8 cellular contexts compared by ENCODE assay signal in the genomic region with DNA sequence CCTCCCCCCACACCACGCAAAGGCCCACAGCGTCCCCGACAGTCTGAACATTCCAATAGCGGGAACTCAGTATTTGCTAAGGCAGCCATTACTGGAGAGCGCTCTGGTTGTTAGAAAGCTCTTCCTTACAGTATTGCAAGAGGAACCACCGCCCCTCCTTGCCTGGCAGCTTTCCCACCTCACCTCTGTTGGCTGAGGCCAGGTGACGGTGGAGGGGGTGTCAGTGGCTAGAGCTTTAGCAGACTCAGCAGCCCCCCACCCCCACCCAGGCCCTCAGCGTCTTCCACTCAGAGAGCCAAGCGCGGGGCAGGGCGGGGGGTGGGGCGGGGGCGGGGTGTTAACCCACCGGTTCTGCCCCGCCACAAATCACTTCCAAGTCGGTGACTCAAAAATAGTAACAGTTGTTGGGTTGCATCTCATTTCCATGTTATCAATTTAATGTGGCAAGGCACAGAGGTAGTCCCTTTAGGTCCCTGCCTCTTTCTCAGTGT. TPM values are rescaled to one million over a fixed set of nuclear protein-coding genes. Genes with fewer than 3 reads are reported as not detected.
DNase-seq lines count a peak whose midpoint lies in the region; ATAC-seq and TF ChIP-seq lines count a peak whose summit lies in the region.

No MANE protein-coding gene starts in this region.

- peak overlapping the region; percentile 94 for H3K27ac ChIP-seq in epithelial cell of prostate
- H3K27ac ChIP-seq in neural cell (ENCODE audit: low read length), result peak overlapping the region; percentile 95

- no peak for TF ChIP-seq EP300 in neural cell (conservative IDR thresholded peaks at IDR 0.05; ENCODE audit: poor library complexity, severe bottlenecking)

- no peaks in the 10 kb centered on the region for H3F3A ChIP-seq in neural cell (ENCODE audit: insufficient read depth, low read length, poor library complexity, severe bottlenecking)

- peaks cover 18% of the 10 kb centered on the region for H3K27me3 Mint-ChIP-seq in WTC11 (ENCODE audit: low read depth)

- H4K20me1 ChIP-seq in neural cell (ENCODE audit: insufficient read depth), result no peaks in the 10 kb centered on the region

- DNase-seq in SIG-M5 treated with dmso at 0.1 percent for 504 hours (lab: John Stamatoyannopoulos, UW; ENCODE audit: unreplicated experiment), result peak; percentile 18
- no peak for DNase-seq in SIG-M5 (lab: John Stamatoyannopoulos, UW)
- peak; percentile 76 for DNase-seq in NCI-H2029 (lab: John Stamatoyannopoulos, UW)
- no peak for DNase-seq in WTC11 (ENCODE audit: low spot score)
- DNase-seq in epithelial cell of prostate (ENCODE audit: low read depth, low spot score), result no peak

- peak overlapping the region; percentile 95 for H3K4me2 ChIP-seq in neural cell (ENCODE audit: low read length)

- no peaks in the 10 kb centered on the region for H3K27me3 ChIP-seq in neural cell (ENCODE audit: insufficient read depth, low read depth, low read length)

- CTCF ChIA-PET in WTC11 (lab: Charles Lee), result interaction anchor here (0.6 to 6.5 kb wide), 17 partner anchors 9 to 169 kb away, joined by 3 to 122 read pairs (median 10); partner anchors contain the start of genes BECN1, PSMC3IP, RAMP2 and RETREG3

- peaks cover 48% of the 10 kb centered on the region for H3K4me1 Mint-ChIP-seq in WTC11

- TF ChIP-seq CTCF in WTC11 (IDR thresholded peaks at IDR 0.05), result no peak
- TF ChIP-seq CTCF in neural cell (IDR thresholded peaks at IDR 0.05; ENCODE audit: poor library complexity, severe bottlenecking), result no peak

- H3K4me3 ChIP-seq in neural cell (ENCODE audit: low read length), result peak overlapping the region; percentile 78

- peak overlapping the region; percentile 79 for H3K4me3 Mint-ChIP-seq in WTC11

- ATAC-seq in WTC11 (no peak), GM21390 (IDR thresholded peaks at IDR 0.05; ENCODE audit: unreplicated experiment) (no peak), HG03095 (IDR thresholded peaks at IDR 0.05; ENCODE audit: unreplicated experiment) (no peak)

- no peaks in the 10 kb centered on the region for H3K36me3 ChIP-seq in neural cell (ENCODE audit: insufficient read depth, low read length)

- H3K9me3 Mint-ChIP-seq in WTC11, result no peaks in the 10 kb centered on the region

- peak overlapping the region; percentile 83 for H3K9ac ChIP-seq in neural cell (ENCODE audit: low read length)

- POLR2A ChIA-PET in WTC11 (lab: Charles Lee), result interaction anchor here (0.8 to 2.5 kb wide), 7 partner anchors 10 to 101 kb away, joined by 3 to 13 read pairs (median 3); partner anchors contain the start of genes PSMC3IP, RETREG3 and TUBG1

- no peaks in the 10 kb centered on the region for H3K9me2 ChIP-seq in neural cell (ENCODE audit: insufficient read depth, low read length)

- no peaks in the 10 kb centered on the region for H3K9me3 ChIP-seq in neural cell (ENCODE audit: low read length)

- peaks cover 12% of the 10 kb centered on the region for H3K79me2 ChIP-seq in neural cell (replicated peaks; ENCODE audit: insufficient read depth, low read length)

- H3K36me3 Mint-ChIP-seq in WTC11, result no peaks in the 10 kb centered on the region

- peak overlapping the region; percentile 76 for H3K27ac Mint-ChIP-seq in WTC11

- H2AFZ ChIP-seq in neural cell (ENCODE audit: low read depth, low read length), result no peak overlapping the region

- TF ChIP-seq RAD21 in neural cell (conservative IDR thresholded peaks at IDR 0.05), result no peak

TF ChIP-seq in WTC11, 78 proteins besides CTCF, POLR2A, EP300 and RAD21:
- no peak for TF ChIP-seq NR1H2 (CRISPR knock-in tag; IDR thresholded peaks at IDR 0.05)
- no peak for TF ChIP-seq ZNF416 (CRISPR knock-in tag; IDR thresholded peaks at IDR 0.05)
- no peak for TF ChIP-seq MLX (CRISPR knock-in tag; IDR thresholded peaks at IDR 0.05)
- TF ChIP-seq, protein P1, sequence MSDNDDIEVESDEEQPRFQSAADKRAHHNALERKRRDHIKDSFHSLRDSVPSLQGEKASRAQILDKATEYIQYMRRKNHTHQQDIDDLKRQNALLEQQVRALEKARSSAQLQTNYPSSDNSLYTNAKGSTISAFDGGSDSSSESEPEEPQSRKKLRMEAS (CRISPR knock-in tag; IDR thresholded peaks at IDR 0.05), result no peak
- TF ChIP-seq RORB (CRISPR knock-in tag; IDR thresholded peaks at IDR 0.05), result no peak
- no peak for TF ChIP-seq SMAD4 (CRISPR knock-in tag; IDR thresholded peaks at IDR 0.05)

TF ChIP-seq in neural cell, 6 proteins besides CTCF, POLR2A, EP300 and RAD21:
- no peak for TF ChIP-seq TAF1 (IDR thresholded peaks at IDR 0.05; ENCODE audit: low read depth)
- TF ChIP-seq SMC3 (conservative IDR thresholded peaks at IDR 0.05; ENCODE audit: poor library complexity), result no peak
- TF ChIP-seq, protein P2, sequence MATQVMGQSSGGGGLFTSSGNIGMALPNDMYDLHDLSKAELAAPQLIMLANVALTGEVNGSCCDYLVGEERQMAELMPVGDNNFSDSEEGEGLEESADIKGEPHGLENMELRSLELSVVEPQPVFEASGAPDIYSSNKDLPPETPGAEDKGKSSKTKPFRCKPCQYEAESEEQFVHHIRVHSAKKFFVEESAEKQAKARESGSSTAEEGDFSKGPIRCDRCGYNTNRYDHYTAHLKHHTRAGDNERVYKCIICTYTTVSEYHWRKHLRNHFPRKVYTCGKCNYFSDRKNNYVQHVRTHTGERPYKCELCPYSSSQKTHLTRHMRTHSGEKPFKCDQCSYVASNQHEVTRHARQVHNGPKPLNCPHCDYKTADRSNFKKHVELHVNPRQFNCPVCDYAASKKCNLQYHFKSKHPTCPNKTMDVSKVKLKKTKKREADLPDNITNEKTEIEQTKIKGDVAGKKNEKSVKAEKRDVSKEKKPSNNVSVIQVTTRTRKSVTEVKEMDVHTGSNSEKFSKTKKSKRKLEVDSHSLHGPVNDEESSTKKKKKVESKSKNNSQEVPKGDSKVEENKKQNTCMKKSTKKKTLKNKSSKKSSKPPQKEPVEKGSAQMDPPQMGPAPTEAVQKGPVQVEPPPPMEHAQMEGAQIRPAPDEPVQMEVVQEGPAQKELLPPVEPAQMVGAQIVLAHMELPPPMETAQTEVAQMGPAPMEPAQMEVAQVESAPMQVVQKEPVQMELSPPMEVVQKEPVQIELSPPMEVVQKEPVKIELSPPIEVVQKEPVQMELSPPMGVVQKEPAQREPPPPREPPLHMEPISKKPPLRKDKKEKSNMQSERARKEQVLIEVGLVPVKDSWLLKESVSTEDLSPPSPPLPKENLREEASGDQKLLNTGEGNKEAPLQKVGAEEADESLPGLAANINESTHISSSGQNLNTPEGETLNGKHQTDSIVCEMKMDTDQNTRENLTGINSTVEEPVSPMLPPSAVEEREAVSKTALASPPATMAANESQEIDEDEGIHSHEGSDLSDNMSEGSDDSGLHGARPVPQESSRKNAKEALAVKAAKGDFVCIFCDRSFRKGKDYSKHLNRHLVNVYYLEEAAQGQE (IDR thresholded peaks at IDR 0.05; ENCODE audit: borderline replicate concordance), result no peak
- peak; percentile 8 for TF ChIP-seq POLR2AphosphoS5 (IDR thresholded peaks at IDR 0.05)
- TF ChIP-seq MXI1 (conservative IDR thresholded peaks at IDR 0.05; ENCODE audit: poor library complexity, severe bottlenecking), result no peak

RNA-seq across cellular contexts. Expression of gene PLEKHH3, which starts 2.3 kb away (rescaled TPM):
- total RNA-seq in WTC11 (2021), result 33.0 to 40.2 TPM (median 35.6 TPM) in 3 replicates
- 18.4 and 20.2 TPM in 2 replicates for polyA plus RNA-seq in neural cell
- polyA minus RNA-seq in neural cell, result 14.1 and 19.0 TPM in 2 replicates

RNA-seq across cellular contexts. Expression of gene CCR10, which starts 2.6 kb away (rescaled TPM):
- 3.7 to 4.4 TPM (median 4.2 TPM) in 3 replicates for total RNA-seq in WTC11 (2021)
- polyA plus RNA-seq in neural cell, result 3.1 and 5.1 TPM in 2 replicates
- polyA minus RNA-seq in neural cell, result 1.9 and 2.7 TPM in 2 replicates

RNA-seq across cellular contexts. Expression of gene CNTNAP1, which starts 3.3 kb away (rescaled TPM):
- 12.1 to 12.7 TPM (median 12.7 TPM) in 3 replicates for total RNA-seq in WTC11 (2021)
- 21.9 and 23.9 TPM in 2 replicates for polyA plus RNA-seq in neural cell
- polyA minus RNA-seq in neural cell, result 29.0 and 32.8 TPM in 2 replicates

RNA-seq across cellular contexts. Expression of gene TUBG2, which starts 20.0 kb away (rescaled TPM):
- 22.1 to 26.7 TPM (median 22.2 TPM) in 3 replicates for total RNA-seq in WTC11 (2021)
- polyA plus RNA-seq in neural cell, result 24.9 and 28.9 TPM in 2 replicates
- polyA minus RNA-seq in neural cell, result 14.6 and 16.1 TPM in 2 replicates

Comparison
In these comparisons a context has a peak if more than half of its experiments do, and no peak if none do; other contexts are left out.
1. DNase-seq: peak in SIG-M5 treated with dmso at 0.1 percent for 504 hours (single experiment) and NCI-H2029 (single experiment); none in SIG-M5 (single experiment), WTC11 (single experiment) and epithelial cell of prostate (single experiment).